In genomic region chr7:107551936-107552335, GRCh38 we compare ENCODE assay signal across 24 cellular contexts. TPM values are rescaled to one million over a fixed set of nuclear protein-coding genes. Genes with fewer than 3 reads are reported as not detected.
A peak's percentile ranks its signal among the peaks of the same experiment; 100 is the strongest.
DNase-seq lines count a peak whose midpoint lies in the region; ATAC-seq lines count a peak whose summit lies in the region.
"Had no signal": no experiment of that assay in that cellular context is flagged by ENCODE, and none has a peak within 500 bp of the region (broad histone marks: within the 10 kb centered on the region; RNA-seq: fewer than 3 reads in every experiment).

No MANE protein-coding gene starts in this region.

- H3K4me3 Mint-ChIP-seq in CD4-positive, CD25-positive, alpha-beta regulatory T cell, result peak overlapping the region in 1 of 4 donors; percentile 69

- no peak overlapping the region for H3K27ac ChIP-seq in CD4-positive, CD25-positive, alpha-beta regulatory T cell (ENCODE audit: insufficient read depth, low read length, poor library complexity, severe bottlenecking)
- H3K27ac ChIP-seq: A549, KMS-11 had no signal

- no peaks in the 10 kb centered on the region for H3K27me3 ChIP-seq in CD4-positive, CD25-positive, alpha-beta regulatory T cell (ENCODE audit: control insufficient read depth, insufficient read depth, low read length)

- H3K9me3 Mint-ChIP-seq in CD4-positive, CD25-positive, alpha-beta regulatory T cell, result peaks cover 0 to 3% (median 0%) of the 10 kb centered on the region in 7 donors

- peaks cover 31 to 74% (median 47%) of the 10 kb centered on the region in 4 donors for H3K4me1 Mint-ChIP-seq in CD4-positive, CD25-positive, alpha-beta regulatory T cell

- peaks cover 55% of the 10 kb centered on the region for H3K36me3 ChIP-seq in CD4-positive, CD25-positive, alpha-beta regulatory T cell (ENCODE audit: control insufficient read depth, insufficient read depth, low read length)

- no peaks in the 10 kb centered on the region for H3K9me3 ChIP-seq in CD4-positive, CD25-positive, alpha-beta regulatory T cell (ENCODE audit: control insufficient read depth in 2 of 2, low read length in 2 of 2)
- H3K9me3 ChIP-seq: A549, SK-N-SH had no signal

- ATAC-seq in CD4-positive, CD25-positive, alpha-beta regulatory T cell (ENCODE audit: low read depth in 2 of 2), result no peak
- no peak for ATAC-seq in esophagus mucosa
- no peak for ATAC-seq in GM18502 (IDR thresholded peaks at IDR 0.05; ENCODE audit: poor library complexity, unreplicated experiment)
- ATAC-seq: A549, PC-3 had no signal

- peaks cover 65% of the 10 kb centered on the region for H3K36me3 Mint-ChIP-seq in CD4-positive, CD25-positive, alpha-beta regulatory T cell

- DNase-seq in CD4-positive, CD25-positive, alpha-beta regulatory T cell, result no peak
- peak; percentile 10 for DNase-seq in EL
- peak; percentile 46 for DNase-seq in amniotic epithelial cell (ENCODE audit: low read depth)
- peak; percentile 70 for DNase-seq in iris pigment epithelial cell (ENCODE audit: low read depth)
- no peak for DNase-seq in NCI-H2171 (lab: John Stamatoyannopoulos, UW)
- DNase-seq: C1 segment of cervical spinal cord; CD8-positive, alpha-beta memory T cell; DMS 273 treated with DMSO at 0.1 percent for 48 hours; DMS79; H7; NCI-H1048; NCI-H1417; NCI-H1694 treated with DMSO at 0.1 percent for 48 hours; NCI-H2081; NCI-H226; NCI-H510A treated with DMSO at 0.1 percent for 48 hours; NCI-H748 treated with DMSO at 0.1 percent for 48 hours; PC-3; SK-N-SH had no signal

- H3K27ac Mint-ChIP-seq in CD4-positive, CD25-positive, alpha-beta regulatory T cell, result peak overlapping the region in 1 of 3 donors; percentile 10

- peaks cover 13% of the 10 kb centered on the region for H3K4me1 ChIP-seq in CD4-positive, CD25-positive, alpha-beta regulatory T cell (ENCODE audit: control insufficient read depth, insufficient read depth, low read length, poor library complexity, severe bottlenecking)
- H3K4me1 ChIP-seq: A549 had no signal

- no peaks in the 10 kb centered on the region for H3K27me3 Mint-ChIP-seq in CD4-positive, CD25-positive, alpha-beta regulatory T cell
- H3K27me3 Mint-ChIP-seq: CD8-positive, alpha-beta memory T cell; IgD-negative memory B cell had no signal

- H3K4me3 ChIP-seq in CD4-positive, CD25-positive, alpha-beta regulatory T cell (ENCODE audit: low read depth, low read length), result peak overlapping the region; percentile 45
- H3K4me3 ChIP-seq: A549 had no signal

RNA-seq across cellular contexts. Expression of gene COG5, which starts 11.8 kb away (rescaled TPM):
- total RNA-seq in CD4-positive, CD25-positive, alpha-beta regulatory T cell, result 68.2 TPM
- 10 to 100 TPM; 23.2 to 47.9 (median 31.0) TPM for polyA plus RNA-seq in CD4-positive, CD25-positive, alpha-beta regulatory T cell
- total RNA-seq in esophagus mucosa, result 20.9 TPM

RNA-seq across cellular contexts. Expression of gene DUS4L, which starts 11.8 kb away (rescaled TPM):
- 6.9 TPM for total RNA-seq in CD4-positive, CD25-positive, alpha-beta regulatory T cell
- polyA plus RNA-seq in CD4-positive, CD25-positive, alpha-beta regulatory T cell, result 1 to 10 TPM; 4.4 to 5.0 (median 4.7) TPM
- total RNA-seq in esophagus mucosa, result 7.3 TPM

RNA-seq across cellular contexts. Expression of gene BCAP29, which starts 28.1 kb away (rescaled TPM):
- 15.5 TPM for total RNA-seq in CD4-positive, CD25-positive, alpha-beta regulatory T cell
- polyA plus RNA-seq in CD4-positive, CD25-positive, alpha-beta regulatory T cell, result 10 to 100 TPM; 29.6 to 47.4 (median 35.5) TPM
- total RNA-seq in esophagus mucosa, result 42.9 TPM

Comparison
In these comparisons a context has a peak if more than half of its experiments do, and no peak if none do; other contexts are left out.
1. DNase-seq: peak in EL (single experiment), amniotic epithelial cell (single experiment) and iris pigment epithelial cell (single experiment); none in CD4-positive, CD25-positive, alpha-beta regulatory T cell (0 of 3) and NCI-H2171 (single experiment).